27 cellular contexts compared by ENCODE assay signal in the genomic region with DNA sequence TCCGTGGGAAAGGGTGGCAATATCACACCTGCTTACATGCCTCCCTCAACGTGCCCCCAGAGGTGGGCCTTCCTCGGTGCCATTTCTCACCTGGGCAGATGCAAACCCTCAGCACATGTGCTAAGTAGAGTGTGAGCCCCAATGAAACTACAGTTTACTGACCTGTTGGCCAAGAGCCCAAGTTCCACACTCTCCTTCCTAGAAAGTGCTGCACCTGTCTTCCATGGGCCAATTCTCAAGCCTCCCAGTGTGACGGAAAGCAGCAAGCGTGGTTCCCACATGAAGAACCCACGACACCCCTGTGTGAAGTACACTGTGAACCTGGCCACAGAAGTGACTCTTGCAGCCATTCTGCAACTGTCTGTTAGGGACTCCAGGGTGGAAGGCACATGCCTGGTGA.
A peak's percentile ranks its signal among the peaks of the same experiment; 100 is the strongest.
DNase-seq lines count a peak whose midpoint lies in the region; ATAC-seq and TF ChIP-seq lines count a peak whose summit lies in the region.
"Had no signal": no experiment of that assay in that cellular context is flagged by ENCODE, and none has a peak within 500 bp of the region (broad histone marks: within the 10 kb centered on the region; RNA-seq: fewer than 3 reads in every experiment).

No MANE protein-coding gene starts in this region.

- peak overlapping the region; percentile 12 for H3K27ac Mint-ChIP-seq in activated T-cell treated with anti-CD3 and anti-CD28 coated beads, Interleukin-2, amount 50 U/mL, for 24 hours
- H3K27ac Mint-ChIP-seq in activated T-cell treated with anti-CD3 and anti-CD28 coated beads, Interleukin-2, amount 50 U/mL, for 72 hours, result no peak overlapping the region
- H3K27ac Mint-ChIP-seq in progenitor cell of endocrine pancreas, result no peak overlapping the region
- no peak overlapping the region for H3K27ac Mint-ChIP-seq in Calu3 (ENCODE audit: unreplicated experiment)
- H3K27ac Mint-ChIP-seq: CD4-positive, alpha-beta T cell; H9 had no signal

- peaks cover 88% of the 10 kb centered on the region for H3K36me3 Mint-ChIP-seq in activated T-cell treated with anti-CD3 and anti-CD28 coated beads, Interleukin-2, amount 50 U/mL, for 24 hours (ENCODE audit: low read depth)
- H3K36me3 Mint-ChIP-seq in activated T-cell treated with anti-CD3 and anti-CD28 coated beads, Interleukin-2, amount 50 U/mL, for 72 hours (ENCODE audit: insufficient read depth in 2 of 2), result peaks cover 1 to 4% of the 10 kb centered on the region in 2 donors
- H3K36me3 Mint-ChIP-seq in progenitor cell of endocrine pancreas (ENCODE audit: insufficient read depth), result peaks cover 4% of the 10 kb centered on the region
- peaks cover 7% of the 10 kb centered on the region for H3K36me3 Mint-ChIP-seq in Calu3 (ENCODE audit: insufficient read depth, unreplicated experiment)

- peaks cover 22% of the 10 kb centered on the region for H3K4me1 ChIP-seq in left ventricle myocardium inferior

- peaks cover 13% of the 10 kb centered on the region for H3K4me1 Mint-ChIP-seq in activated T-cell treated with anti-CD3 and anti-CD28 coated beads, Interleukin-2, amount 50 U/mL, for 24 hours (ENCODE audit: low read depth)
- peaks cover 12% of the 10 kb centered on the region for H3K4me1 Mint-ChIP-seq in activated T-cell treated with anti-CD3 and anti-CD28 coated beads, Interleukin-2, amount 50 U/mL, for 72 hours (ENCODE audit: low read depth)
- peaks cover 14% of the 10 kb centered on the region for H3K4me1 Mint-ChIP-seq in progenitor cell of endocrine pancreas (ENCODE audit: low read depth)
- peaks cover 27% of the 10 kb centered on the region for H3K4me1 Mint-ChIP-seq in Calu3 (ENCODE audit: low read depth, unreplicated experiment)

- no peak for ATAC-seq in activated T-cell treated with anti-CD3 and anti-CD28 coated beads, Interleukin-2, amount 50 U/mL, for 72 hours (replicated peaks in 1 of 2)
- ATAC-seq: A549, GM12878, Panc1 had no signal

- CTCF ChIA-PET in Calu3 (lab: Charles Lee), result no interaction called here

- no peaks in the 10 kb centered on the region for H3K27me3 ChIP-seq in left ventricle myocardium inferior (ENCODE audit: low read depth)
- H3K27me3 ChIP-seq: BLaER1 treated with 17β-estradiol and CSF1 and Interleukin-3, amounts not matched to agents 10 nM and 100 nM had no signal

- TF ChIP-seq CTCF in coronary artery (IDR thresholded peaks at IDR 0.05) (no peak), progenitor cell of endocrine pancreas (IDR thresholded peaks at IDR 0.05; ENCODE audit: unreplicated experiment) (no peak), Calu3 (IDR thresholded peaks at IDR 0.05; ENCODE audit: unreplicated experiment) (no peak), left ventricle myocardium inferior (IDR thresholded peaks at IDR 0.05; ENCODE audit: borderline replicate concordance) (no peak)

- H3K9me3 Mint-ChIP-seq in activated T-cell treated with anti-CD3 and anti-CD28 coated beads, Interleukin-2, amount 50 U/mL, for 24 hours, result no peaks in the 10 kb centered on the region
- H3K9me3 Mint-ChIP-seq in activated T-cell treated with anti-CD3 and anti-CD28 coated beads, Interleukin-2, amount 50 U/mL, for 72 hours, result no peaks in the 10 kb centered on the region
- H3K9me3 Mint-ChIP-seq in progenitor cell of endocrine pancreas (ENCODE audit: low read depth) (no peaks in the 10 kb centered on the region), Calu3 (ENCODE audit: low read depth, unreplicated experiment) (no peaks in the 10 kb centered on the region)
- H3K9me3 Mint-ChIP-seq: CD4-positive, alpha-beta T cell; H9 had no signal

- BruUV-seq in Calu3 (replicated peaks; lab: Mats Ljungman, UMichigan), result no TSS peak

- intact Hi-C loops in Calu3 (cut with micrococcal nuclease; ENCODE audit: unreplicated experiment) (no loop called here), left ventricle myocardium inferior (cut with micrococcal nuclease) (no loop called here)

- H3K27ac ChIP-seq in coronary artery, result no peak overlapping the region
- no peak overlapping the region for H3K27ac ChIP-seq in left ventricle myocardium inferior (replicated peaks)
- H3K27ac ChIP-seq: A549; BLaER1 treated with 17β-estradiol and CSF1 and Interleukin-3, amounts not matched to agents 10 nM and 100 nM; GM23248; RWPE1 had no signal

- no peaks in the 10 kb centered on the region for H3K27me3 Mint-ChIP-seq in activated T-cell treated with anti-CD3 and anti-CD28 coated beads, Interleukin-2, amount 50 U/mL, for 24 hours
- no peaks in the 10 kb centered on the region for H3K27me3 Mint-ChIP-seq in activated T-cell treated with anti-CD3 and anti-CD28 coated beads, Interleukin-2, amount 50 U/mL, for 72 hours (ENCODE audit: low read depth)
- H3K27me3 Mint-ChIP-seq in progenitor cell of endocrine pancreas (no peaks in the 10 kb centered on the region), Calu3 (ENCODE audit: unreplicated experiment) (no peaks in the 10 kb centered on the region)
- H3K27me3 Mint-ChIP-seq: CD4-positive, alpha-beta T cell had no signal

- DNase-seq in activated T-cell treated with anti-CD3 and anti-CD28 coated beads, Interleukin-2, amount 50 U/mL, for 24 hours, result no peak
- no peak for DNase-seq in activated T-cell treated with anti-CD3 and anti-CD28 coated beads, Interleukin-2, amount 50 U/mL, for 72 hours
- DNase-seq in NCI-H774 (lab: John Stamatoyannopoulos, UW) (peak; percentile 37), coronary artery (ENCODE audit: low spot score) (peak; percentile 9), progenitor cell of endocrine pancreas (ENCODE audit: low spot score, unreplicated experiment) (no peak), Calu3 (no peak), left ventricle myocardium inferior (no peak)
- DNase-seq in stimulated activated CD8-positive, alpha-beta memory T cell treated with anti-CD3 and anti-CD28 coated beads, Interleukin-4, amount 100 ng/mL, for 48 hours, result peak; percentile 13
- DNase-seq: AML-193; Caco-2; CD4-positive, alpha-beta T cell; DMS 273 treated with DMSO at 0.1 percent for 48 hours; GM23248; H9; Karpas-422; NCI-H1092 treated with DMSO at 0.1 percent for 48 hours; NCI-H146; NCI-H1930; NCI-H2107; NCI-H446; NCI-H524 treated with DMSO at 0.1 percent for 48 hours; SHP77 had no signal

- H3K9me3 ChIP-seq in left ventricle myocardium inferior (replicated peaks), result no peaks in the 10 kb centered on the region
- H3K9me3 ChIP-seq: A549; BLaER1 treated with 17β-estradiol and CSF1 and Interleukin-3, amounts not matched to agents 10 nM and 100 nM; Caco-2 had no signal

- peaks cover 25% of the 10 kb centered on the region for H3K36me3 ChIP-seq in left ventricle myocardium inferior

- H3K4me3 ChIP-seq in coronary artery (no peak overlapping the region), left ventricle myocardium inferior (no peak overlapping the region)
- H3K4me3 ChIP-seq: A549; BLaER1 treated with 17β-estradiol and CSF1 and Interleukin-3, amounts not matched to agents 10 nM and 100 nM; GM12878; GM23248 had no signal

- no peak overlapping the region for H3K4me3 Mint-ChIP-seq in activated T-cell treated with anti-CD3 and anti-CD28 coated beads, Interleukin-2, amount 50 U/mL, for 24 hours
- no peak overlapping the region for H3K4me3 Mint-ChIP-seq in activated T-cell treated with anti-CD3 and anti-CD28 coated beads, Interleukin-2, amount 50 U/mL, for 72 hours
- H3K4me3 Mint-ChIP-seq in progenitor cell of endocrine pancreas (ENCODE audit: low read depth), result no peak overlapping the region
- no peak overlapping the region for H3K4me3 Mint-ChIP-seq in Calu3 (ENCODE audit: low read depth, unreplicated experiment)
- H3K4me3 Mint-ChIP-seq: CD4-positive, alpha-beta T cell; H9 had no signal

Comparison
In these comparisons a context has a peak if more than half of its experiments do, and no peak if none do; other contexts are left out.
1. DNase-seq: peak in NCI-H774 (single experiment), coronary artery (single experiment) and stimulated activated CD8-positive, alpha-beta memory T cell treated with anti-CD3 and anti-CD28 coated beads, Interleukin-4, amount 100 ng/mL, for 48 hours (single experiment); none in activated T-cell treated with anti-CD3 and anti-CD28 coated beads, Interleukin-2, amount 50 U/mL, for 24 hours (single experiment), activated T-cell treated with anti-CD3 and anti-CD28 coated beads, Interleukin-2, amount 50 U/mL, for 72 hours (0 of 2), progenitor cell of endocrine pancreas (single experiment), Calu3 (single experiment) and left ventricle myocardium inferior (single experiment).